In the genomic region with DNA sequence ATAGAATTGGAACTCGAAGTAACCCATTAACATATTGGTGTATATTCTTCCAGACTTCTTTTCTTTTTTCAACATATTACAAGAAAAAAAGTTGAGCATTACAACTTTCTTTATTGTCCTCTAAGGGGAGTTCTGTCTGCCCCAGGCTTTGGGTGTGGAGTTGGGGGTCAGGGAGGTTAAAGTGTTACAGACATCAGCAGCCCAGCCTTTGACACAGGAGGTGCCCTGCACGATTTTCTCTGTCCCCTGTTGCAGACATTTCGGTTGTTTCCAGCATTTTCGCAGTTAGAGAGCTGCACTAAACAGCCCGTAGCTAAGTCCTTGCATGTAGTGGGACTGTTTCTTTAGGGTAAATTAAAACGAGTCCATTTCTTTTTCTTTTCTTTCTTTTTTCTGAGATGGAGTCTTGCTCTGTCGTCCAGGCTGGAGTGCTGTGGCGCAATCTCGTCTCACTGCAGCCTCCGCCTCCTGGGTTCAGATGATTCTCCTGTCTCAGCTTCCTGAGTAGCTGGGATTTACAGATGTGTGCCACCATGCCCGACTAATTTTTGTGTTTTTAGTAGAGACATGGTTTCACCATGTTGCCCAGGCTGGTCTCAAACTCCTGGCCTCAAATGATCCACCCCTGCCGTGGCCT, we compare ENCODE assay signal across 15 cellular contexts.
"Had no signal": no experiment of that assay in that cellular context is flagged by ENCODE, and none has a peak within 500 bp of the region (broad histone marks: within the 10 kb centered on the region; RNA-seq: fewer than 3 reads in every experiment).

No MANE protein-coding gene starts in this region.

- H3K27ac Mint-ChIP-seq: activated naive CD4-positive, alpha-beta T cell treated with anti-CD3 and anti-CD28 coated beads, Interleukin-2, amount 50 U/mL, for 24 hours had no signal

- H3K4me3 Mint-ChIP-seq: activated naive CD4-positive, alpha-beta T cell treated with anti-CD3 and anti-CD28 coated beads, Interleukin-2, amount 50 U/mL, for 24 hours; activated T-cell treated with anti-CD3 and anti-CD28 coated beads, Interleukin-2, amount 50 U/mL, for 4 hours; neural crest cell had no signal

- H3K4me3 ChIP-seq: cardiac muscle cell, esophagus muscularis mucosa, left ventricle myocardium inferior, prostate gland had no signal

- ATAC-seq: activated T-cell treated with anti-CD3 and anti-CD28 coated beads, Interleukin-2, amount 50 U/mL, for 4 hours had no signal

- H3K9me3 ChIP-seq: esophagus muscularis mucosa, prostate gland had no signal

- H3K27me3 Mint-ChIP-seq: activated naive CD4-positive, alpha-beta T cell treated with anti-CD3 and anti-CD28 coated beads, Interleukin-2, amount 50 U/mL, for 24 hours had no signal

- H3K9me3 Mint-ChIP-seq: activated naive CD4-positive, alpha-beta T cell treated with anti-CD3 and anti-CD28 coated beads, Interleukin-2, amount 50 U/mL, for 24 hours; activated T-cell treated with anti-CD3 and anti-CD28 coated beads, Interleukin-2, amount 50 U/mL, for 4 hours; neural crest cell had no signal

- DNase-seq: activated CD4-positive, alpha-beta T cell treated with anti-CD3 and anti-CD28 coated beads, Interleukin-2, amount 50 U/mL, for 48 hours; activated CD4-positive, CD25-positive, alpha-beta regulatory T cell treated with anti-CD3 and anti-CD28 coated beads, Interleukin-2, amount 50 U/mL, for 72 hours; activated effector memory CD4-positive, alpha-beta T cell treated with anti-CD3 and anti-CD28 coated beads, Interleukin-2, amount 50 U/mL, for 16 hours; activated T-cell treated with anti-CD3 and anti-CD28 coated beads, Interleukin-2, amount 50 U/mL, for 4 hours; left ventricle myocardium inferior; mesendoderm; stimulated activated CD4-positive, alpha-beta T cell treated with anti-CD3 and anti-CD28 coated beads, Interleukin-15, amount 100 ng/mL, for 24 hours; stimulated activated CD4-positive, alpha-beta T cell treated with anti-CD3 and anti-CD28 coated beads, Interleukin-4, amount 100 ng/mL, for 1 hour; stimulated activated naive CD4-positive, alpha-beta T cell treated with Interleukin-2 at 50 U/mL for 16 hours; trophoblast cell had no signal

- H3K27me3 ChIP-seq: cardiac muscle cell, esophagus muscularis mucosa had no signal

- H3K36me3 ChIP-seq: cardiac muscle cell, esophagus muscularis mucosa, left ventricle myocardium inferior, prostate gland had no signal

- H3K27ac ChIP-seq: cardiac muscle cell, esophagus muscularis mucosa, left ventricle myocardium inferior, prostate gland had no signal

- H3K4me1 ChIP-seq: left ventricle myocardium inferior, prostate gland had no signal

- H3K4me1 Mint-ChIP-seq: activated naive CD4-positive, alpha-beta T cell treated with anti-CD3 and anti-CD28 coated beads, Interleukin-2, amount 50 U/mL, for 24 hours had no signal
